9 cellular contexts compared by ENCODE assay signal in genomic region chr2:26922638-26923466, GRCh38. TPM values are rescaled to one million over a fixed set of nuclear protein-coding genes. Genes with fewer than 3 reads are reported as not detected.
DNase-seq lines count a peak whose midpoint lies in the region; ATAC-seq, FAIRE-seq and TF ChIP-seq lines count a peak whose summit lies in the region.
"Had no signal": no experiment of that assay in that cellular context is flagged by ENCODE, and none has a peak within 500 bp of the region (broad histone marks: within the 10 kb centered on the region; RNA-seq: fewer than 3 reads in every experiment).

No MANE protein-coding gene starts in this region.

- H3K4me3 Mint-ChIP-seq in activated CD4-positive, alpha-beta T cell treated with anti-CD3 and anti-CD28 coated beads for 36 hours = no peak overlapping the region

- TF ChIP-seq POLR2A in H54 (IDR thresholded peaks at IDR 0.05; ENCODE audit: low read depth, low read length) = no peak

- H3K27ac Mint-ChIP-seq in activated CD4-positive, alpha-beta T cell treated with anti-CD3 and anti-CD28 coated beads for 36 hours = no peak overlapping the region
- H3K27ac Mint-ChIP-seq: immature natural killer cell had no signal

- intact Hi-C loops in activated CD4-positive, alpha-beta T cell treated with anti-CD3 and anti-CD28 coated beads for 36 hours (cut with DNase I, micrococcal nuclease) = loop anchor here (1.0 kb wide), 1 partner anchor 77 kb away; no protein-coding TSS in a partner anchor

- DNase-seq in AML-193 (lab: John Stamatoyannopoulos, UW) (peak; percentile 42 to 63), H54 (ENCODE audit: insufficient read length, low spot score) (peak; percentile 78), NCI-H345 treated with DMSO at 0.1 percent for 48 hours (lab: John Stamatoyannopoulos, UW; ENCODE audit: unreplicated experiment) (peak; percentile 76), middle frontal gyrus (ENCODE audit: extremely low spot score, low spot score) (peak; percentile 76), substantia nigra (lab: John Stamatoyannopoulos, UW) (peak in 39 of 49 donors; percentile 15 to 82 (median 55))
- peak; percentile 71 for DNase-seq in activated CD4-positive, alpha-beta T cell treated with anti-CD3 and anti-CD28 coated beads for 36 hours
- DNase-seq in effector CD8-positive, alpha-beta T cell (lab: John Stamatoyannopoulos, UW) = peak; percentile 9

- POLR2A ChIA-PET in activated CD4-positive, alpha-beta T cell treated with anti-CD3 and anti-CD28 coated beads for 36 hours (lab: Charles Lee) = no interaction called here

- CTCF ChIA-PET in activated CD4-positive, alpha-beta T cell treated with anti-CD3 and anti-CD28 coated beads for 36 hours (lab: Charles Lee) = interaction anchor here (0.5 to 2.9 kb wide), 25 partner anchors 12 to 936 kb away, joined by 3 to 54 read pairs (median 3); partner anchors contain the start of gene DPYSL5

- peak overlapping the region; percentile 71 for H3K27ac ChIP-seq in substantia nigra (ENCODE audit: low read depth, low read length, poor library complexity, severe bottlenecking)

- peak; percentile 93 for ATAC-seq in activated CD4-positive, alpha-beta T cell treated with anti-CD3 and anti-CD28 coated beads for 36 hours
- no peak for ATAC-seq in HG03354 (IDR thresholded peaks at IDR 0.05; ENCODE audit: poor library complexity, severe bottlenecking, unreplicated experiment)

- peaks cover 10% of the 10 kb centered on the region for H3K4me1 Mint-ChIP-seq in activated CD4-positive, alpha-beta T cell treated with anti-CD3 and anti-CD28 coated beads for 36 hours

- peaks cover 13% of the 10 kb centered on the region for H3K27me3 Mint-ChIP-seq in activated CD4-positive, alpha-beta T cell treated with anti-CD3 and anti-CD28 coated beads for 36 hours

- FAIRE-seq in H54 (lab: Jason Lieb, UNC) = peak; percentile 67

- H3K9me3 Mint-ChIP-seq in activated CD4-positive, alpha-beta T cell treated with anti-CD3 and anti-CD28 coated beads for 36 hours (ENCODE audit: low read depth) = no peaks in the 10 kb centered on the region
- H3K9me3 Mint-ChIP-seq: immature natural killer cell had no signal

- H3K36me3 Mint-ChIP-seq in activated CD4-positive, alpha-beta T cell treated with anti-CD3 and anti-CD28 coated beads for 36 hours (ENCODE audit: low read depth) = no peaks in the 10 kb centered on the region
- H3K36me3 Mint-ChIP-seq: immature natural killer cell had no signal

RNA-seq across cellular contexts. Expression of gene MAPRE3, which starts 47.6 kb away (rescaled TPM):
- total RNA-seq in activated CD4-positive, alpha-beta T cell treated with anti-CD3 and anti-CD28 coated beads for 36 hours = 1 to 10 TPM; 3.2 to 4.1 TPM

Comparison
In these comparisons a context has a peak if more than half of its experiments do, and no peak if none do; other contexts are left out.
1. DNase-seq: peak in every context shown above with its lines; median percentile 78 in H54; 76 in NCI-H345 treated with DMSO at 0.1 percent for 48 hours; 76 in middle frontal gyrus; 71 in activated CD4-positive, alpha-beta T cell treated with anti-CD3 and anti-CD28 coated beads for 36 hours; 55 in substantia nigra; 52 in AML-193; 9 in effector CD8-positive, alpha-beta T cell.